32 cellular contexts compared by ENCODE assay signal in genomic region chr17:42913527-42913926, GRCh38. TPM values are rescaled to one million over a fixed set of nuclear protein-coding genes. Genes with fewer than 3 reads are reported as not detected.
DNase-seq lines count a peak whose midpoint lies in the region; ATAC-seq and TF ChIP-seq lines count a peak whose summit lies in the region.
"Had no signal": no experiment of that assay in that cellular context is flagged by ENCODE, and none has a peak within 500 bp of the region (broad histone marks: within the 10 kb centered on the region; RNA-seq: fewer than 3 reads in every experiment).

No MANE protein-coding gene starts in this region.

- CTCF ChIA-PET in MCF 10A (lab: Yijun Ruan, JAX): interaction anchor here (2.2 kb wide), 1 partner anchor 15 kb away, joined by 7 read pairs; no protein-coding TSS in a partner anchor

- no TSS peak for BruUV-seq in MCF 10A (replicated peaks; lab: Mats Ljungman, UMichigan)

- H3K27ac Mint-ChIP-seq in MCF 10A (ENCODE audit: low read depth, unreplicated experiment) (no peak overlapping the region), nephron progenitor cell (peak overlapping the region; percentile 20), osteocyte (ENCODE audit: unreplicated experiment) (no peak overlapping the region)
- H3K27ac Mint-ChIP-seq: activated CD4-positive, alpha-beta memory T cell treated with anti-CD3 and anti-CD28 coated beads, Interleukin-2, amount 10 ng/mL, durations not matched to agents 7 days and 5 days; CD4-positive, alpha-beta memory T cell; H9 had no signal

- no peak overlapping the region for H3K27ac ChIP-seq in breast epithelium
- H3K27ac ChIP-seq: body of pancreas, dorsolateral prefrontal cortex, left ventricle myocardium inferior, psoas muscle, SJCRH30, transverse colon had no signal

- DNase-seq in MCF 10A (ENCODE audit: unreplicated experiment) (peak; percentile 56), breast epithelium (ENCODE audit: low spot score in 2 of 2) (no peak), fibroblast of gingiva (ENCODE audit: low read depth) (peak; percentile 84), nephron progenitor cell (no peak), osteocyte (ENCODE audit: extremely low spot score, unreplicated experiment) (no peak), erythroblast (lab: John Stamatoyannopoulos, UW) (no peak)
- DNase-seq: 8988T; activated CD4-positive, alpha-beta memory T cell treated with anti-CD3 and anti-CD28 coated beads, Interleukin-2, amount 10 ng/mL, durations not matched to agents 7 days and 5 days; activated CD4-positive, alpha-beta T cell treated with anti-CD3 and anti-CD28 coated beads for 1 hour; activated CD8-positive, alpha-beta memory T cell treated with anti-CD3 and anti-CD28 coated beads, Interleukin-2, amount 50 U/mL, for 4 hours; activated naive CD4-positive, alpha-beta T cell; AML-193; body of pancreas; CD4-positive, alpha-beta memory T cell; cerebellar nuclear complex; dorsolateral prefrontal cortex; glutamatergic neuron; H9; Karpas-422; left ventricle myocardium inferior; NCI-H1436 treated with DMSO at 0.1 percent for 48 hours; psoas muscle; SJCRH30; stimulated activated CD4-positive, alpha-beta T cell treated with anti-CD3 and anti-CD28 coated beads, Interleukin-4, amount 100 ng/mL, for 4 hours; SW 1271; transverse colon had no signal

- intact Hi-C loops in MCF 10A (cut with micrococcal nuclease): no loop called here
- intact Hi-C loops in breast epithelium (cut with DNase I; ENCODE audit: low total_unique reads): no loop called here

- peaks cover 29% of the 10 kb centered on the region for H3K27me3 Mint-ChIP-seq in MCF 10A (ENCODE audit: insufficient read depth, unreplicated experiment)
- H3K27me3 Mint-ChIP-seq in nephron progenitor cell (ENCODE audit: low read depth, poor library complexity): peaks cover 41% of the 10 kb centered on the region
- peaks cover 18% of the 10 kb centered on the region for H3K27me3 Mint-ChIP-seq in osteocyte (ENCODE audit: unreplicated experiment)

- H3K4me1 ChIP-seq in breast epithelium: no peaks in the 10 kb centered on the region
- H3K4me1 ChIP-seq: left ventricle myocardium inferior, psoas muscle, SJCRH30 had no signal

- ATAC-seq in HG03460 (IDR thresholded peaks at IDR 0.05; ENCODE audit: unreplicated experiment) (no peak), HG02981 (IDR thresholded peaks at IDR 0.05; ENCODE audit: unreplicated experiment) (no peak)
- ATAC-seq: body of pancreas had no signal

- TF ChIP-seq POLR2A in breast epithelium (IDR thresholded peaks at IDR 0.05) (no peak), erythroblast (IDR thresholded peaks at IDR 0.05; ENCODE audit: low read length) (no peak)

- peaks cover 5% of the 10 kb centered on the region for H3K4me1 Mint-ChIP-seq in MCF 10A (ENCODE audit: insufficient read depth, unreplicated experiment)
- peaks cover 8% of the 10 kb centered on the region for H3K4me1 Mint-ChIP-seq in nephron progenitor cell
- no peaks in the 10 kb centered on the region for H3K4me1 Mint-ChIP-seq in osteocyte (ENCODE audit: unreplicated experiment)
- H3K4me1 Mint-ChIP-seq: activated CD4-positive, alpha-beta memory T cell treated with anti-CD3 and anti-CD28 coated beads, Interleukin-2, amount 10 ng/mL, durations not matched to agents 7 days and 5 days; CD4-positive, alpha-beta memory T cell had no signal

- no peaks in the 10 kb centered on the region for H3K27me3 ChIP-seq in breast epithelium
- H3K27me3 ChIP-seq: body of pancreas, dorsolateral prefrontal cortex, SJCRH30 had no signal

- H3K4me3 Mint-ChIP-seq in MCF 10A (ENCODE audit: unreplicated experiment) (no peak overlapping the region), nephron progenitor cell (no peak overlapping the region), osteocyte (ENCODE audit: unreplicated experiment) (no peak overlapping the region)
- H3K4me3 Mint-ChIP-seq: activated CD4-positive, alpha-beta memory T cell treated with anti-CD3 and anti-CD28 coated beads, Interleukin-2, amount 10 ng/mL, durations not matched to agents 7 days and 5 days; CD4-positive, alpha-beta memory T cell; H9 had no signal

- H3K9me3 Mint-ChIP-seq in MCF 10A (ENCODE audit: unreplicated experiment) (no peaks in the 10 kb centered on the region), nephron progenitor cell (no peaks in the 10 kb centered on the region), osteocyte (ENCODE audit: unreplicated experiment) (no peaks in the 10 kb centered on the region)
- H3K9me3 Mint-ChIP-seq: activated CD4-positive, alpha-beta memory T cell treated with anti-CD3 and anti-CD28 coated beads, Interleukin-2, amount 10 ng/mL, durations not matched to agents 7 days and 5 days; CD4-positive, alpha-beta memory T cell; H9 had no signal

- POLR2A ChIA-PET in MCF 10A (lab: Yijun Ruan, JAX): interaction anchor here (1.0 to 1.1 kb wide), 2 partner anchors 19 to 50 kb away, joined by 3 to 4 read pairs; no protein-coding TSS in a partner anchor

- H3K36me3 Mint-ChIP-seq in MCF 10A (ENCODE audit: insufficient read depth, unreplicated experiment) (no peaks in the 10 kb centered on the region), nephron progenitor cell (ENCODE audit: low read depth) (no peaks in the 10 kb centered on the region), osteocyte (ENCODE audit: unreplicated experiment) (no peaks in the 10 kb centered on the region)
- H3K36me3 Mint-ChIP-seq: CD4-positive, alpha-beta memory T cell had no signal

- H3K4me3 ChIP-seq in breast epithelium: no peak overlapping the region
- H3K4me3 ChIP-seq: body of pancreas, dorsolateral prefrontal cortex, left ventricle myocardium inferior, psoas muscle, SJCRH30, transverse colon had no signal

- TF ChIP-seq CTCF in MCF 10A (IDR thresholded peaks at IDR 0.05; ENCODE audit: unreplicated experiment): no peak
- TF ChIP-seq CTCF in breast epithelium (IDR thresholded peaks at IDR 0.05): no peak
- TF ChIP-seq CTCF in nephron progenitor cell (IDR thresholded peaks at IDR 0.05): no peak
- no peak for TF ChIP-seq CTCF in osteocyte (IDR thresholded peaks at IDR 0.05)

- no peaks in the 10 kb centered on the region for H3K36me3 ChIP-seq in breast epithelium
- H3K36me3 ChIP-seq: left ventricle myocardium inferior, SJCRH30, transverse colon had no signal

- no peaks in the 10 kb centered on the region for H3K9me3 ChIP-seq in breast epithelium
- H3K9me3 ChIP-seq: body of pancreas, left ventricle myocardium inferior, psoas muscle, SJCRH30, transverse colon had no signal

RNA-seq across cellular contexts. Expression of gene G6PC1, which starts 12.9 kb away (rescaled TPM):
- total RNA-seq in MCF 10A (2022) (not detected in 2 replicates), breast epithelium (not detected), osteocyte (not detected in 2 replicates)
- total RNA-seq: activated CD4-positive, alpha-beta memory T cell treated with anti-CD3 and anti-CD28 coated beads, Interleukin-2, amount 10 ng/mL, durations not matched to agents 7 days and 5 days; CD4-positive, alpha-beta memory T cell; Daoy; dorsolateral prefrontal cortex; fibroblast of lung; H9; left ventricle myocardium inferior; mesenteric fat pad; psoas muscle; SJCRH30; subcutaneous adipose tissue had no signal

RNA-seq across cellular contexts. Expression of gene AARSD1, which starts 50.7 kb away (rescaled TPM):
- total RNA-seq in MCF 10A (2022) (48.9 and 79.9 TPM in 2 replicates), breast epithelium (10 to 100 TPM; 25.3 to 34.7 (median 26.5) TPM), osteocyte (44.5 and 50.6 TPM in 2 replicates)

Comparison
In these comparisons a context has a peak if more than half of its experiments do, and no peak if none do; other contexts are left out.
1. DNase-seq: peak in MCF 10A (single experiment) and fibroblast of gingiva (single experiment); none in breast epithelium (0 of 2), nephron progenitor cell (single experiment), osteocyte (single experiment) and erythroblast (0 of 2).